18 cellular contexts compared by ENCODE assay signal in the genomic region with DNA sequence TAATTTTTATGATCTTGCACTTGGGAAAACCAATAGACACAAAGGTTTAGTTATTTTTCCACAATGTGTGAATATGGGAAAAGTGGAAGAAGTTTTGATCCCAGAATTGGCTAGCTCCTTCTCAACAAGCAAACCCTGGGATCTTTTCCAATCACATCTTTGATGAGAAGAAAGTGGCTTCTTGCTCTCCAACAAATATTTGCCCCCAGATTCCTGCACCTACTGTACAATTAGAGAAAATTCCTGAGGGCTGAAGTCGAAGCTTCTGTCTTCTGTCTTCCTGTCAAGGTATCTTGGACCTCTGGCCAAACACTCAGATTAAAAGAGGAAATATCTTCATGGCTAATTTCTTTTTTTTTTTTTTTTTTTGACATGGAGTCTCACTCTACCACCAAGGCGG.
DNase-seq lines count a peak whose midpoint lies in the region; ATAC-seq, FAIRE-seq and TF ChIP-seq lines count a peak whose summit lies in the region.
"Had no signal": no experiment of that assay in that cellular context is flagged by ENCODE, and none has a peak within 500 bp of the region (broad histone marks: within the 10 kb centered on the region; RNA-seq: fewer than 3 reads in every experiment).

No MANE protein-coding gene starts in this region.

- H3K27ac ChIP-seq in A549 (peak overlapping the region; percentile 95 to 98), RWPE1 (peak overlapping the region; percentile 99), neuronal stem cell (replicated peaks; ENCODE audit: low read length) (no peak overlapping the region)
- H3K27ac ChIP-seq: 22Rv1 had no signal

- no peak for TF ChIP-seq EP300 in A549 (IDR thresholded peaks at IDR 0.05)

- no peaks in the 10 kb centered on the region for H3K36me3 Mint-ChIP-seq in osteocyte (ENCODE audit: unreplicated experiment)
- H3K36me3 Mint-ChIP-seq: CD4-positive, CD25-positive, alpha-beta regulatory T cell had no signal

- no peaks in the 10 kb centered on the region for H3K79me1 ChIP-seq in neuronal stem cell (ENCODE audit: low read depth, low read length)

- peak overlapping the region; percentile 76 for H3K27ac Mint-ChIP-seq in osteocyte (ENCODE audit: unreplicated experiment)

- no peak overlapping the region for H2BK5ac ChIP-seq in neuronal stem cell (ENCODE audit: low read length)

- H3K4me1 Mint-ChIP-seq in osteocyte (ENCODE audit: unreplicated experiment) = peaks cover 53% of the 10 kb centered on the region

- H3K9me3 Mint-ChIP-seq in osteocyte (ENCODE audit: unreplicated experiment) = no peaks in the 10 kb centered on the region
- H3K9me3 Mint-ChIP-seq: CD4-positive, CD25-positive, alpha-beta regulatory T cell had no signal

- no peak overlapping the region for H2BK120ac ChIP-seq in neuronal stem cell (ENCODE audit: low read depth, low read length)

- no peaks in the 10 kb centered on the region for H3K36me3 ChIP-seq in neuronal stem cell (replicated peaks in 1 of 2; ENCODE audit: control insufficient read depth in 2 of 2, insufficient read depth in 2 of 2, low read length in 2 of 2)
- H3K36me3 ChIP-seq: heart right ventricle, MG63 had no signal

- ATAC-seq in A549 (no peak), HG02870 (IDR thresholded peaks at IDR 0.05; ENCODE audit: unreplicated experiment) (no peak), HG02798 (IDR thresholded peaks at IDR 0.05; ENCODE audit: poor library complexity, unreplicated experiment) (no peak)
- ATAC-seq: heart right ventricle had no signal

- no peak for TF ChIP-seq CTCF in A549 (IDR thresholded peaks at IDR 0.05)
- TF ChIP-seq CTCF in RWPE1 (conservative IDR thresholded peaks at IDR 0.05; ENCODE audit: low read depth) = no peak
- TF ChIP-seq CTCF in fibroblast of pulmonary artery (IDR thresholded peaks at IDR 0.05; ENCODE audit: low read length, missing control alignments) = no peak
- no peak for TF ChIP-seq CTCF in osteocyte (IDR thresholded peaks at IDR 0.05)

- H4K8ac ChIP-seq in neuronal stem cell (ENCODE audit: low read depth, low read length) = no peak overlapping the region

- no peak overlapping the region for H3K14ac ChIP-seq in neuronal stem cell (ENCODE audit: low read length)

- H2AFZ ChIP-seq in neuronal stem cell (ENCODE audit: low read length) = no peak overlapping the region

- no peak for DNase-seq in A549 (ENCODE audit: low read depth in 1 of 2, low spot score in 1 of 2)
- DNase-seq in RWPE1 (ENCODE audit: low spot score) = no peak
- peak; percentile 42 for DNase-seq in fibroblast of pulmonary artery (ENCODE audit: low read depth)
- DNase-seq in osteocyte (ENCODE audit: extremely low spot score, unreplicated experiment) = no peak
- no peak for DNase-seq in neuronal stem cell (ENCODE audit: low spot score)
- DNase-seq in activated T-cell treated with anti-CD3 and anti-CD28 coated beads, Interleukin-2, amount 50 U/mL, for 1 hour = no peak
- DNase-seq: CD4-positive, CD25-positive, alpha-beta regulatory T cell; DND-41; heart right ventricle; kidney; NCI-H1930; NCI-H524 treated with DMSO at 0.1 percent for 48 hours had no signal

- no peak for FAIRE-seq in A549 (lab: Jason Lieb, UNC)
- FAIRE-seq: colon, kidney had no signal

- H3K4me3 Mint-ChIP-seq in osteocyte (ENCODE audit: unreplicated experiment) = no peak overlapping the region
- H3K4me3 Mint-ChIP-seq: CD4-positive, CD25-positive, alpha-beta regulatory T cell had no signal

- TF ChIP-seq POLR2A in A549 (IDR thresholded peaks at IDR 0.05; ENCODE audit: low read length) = no peak

- H3K23ac ChIP-seq in neuronal stem cell (ENCODE audit: low read depth, low read length, poor library complexity) = no peak overlapping the region

- H3K4me3 ChIP-seq in A549 (no peak overlapping the region), fibroblast of pulmonary artery (replicated peaks; ENCODE audit: low read depth, low read length) (no peak overlapping the region), neuronal stem cell (ENCODE audit: low read length in 2 of 2) (no peak overlapping the region)
- H3K4me3 ChIP-seq: heart right ventricle, MG63 had no signal

- H4K91ac ChIP-seq in neuronal stem cell (ENCODE audit: low read depth, low read length, poor library complexity) = no peak overlapping the region

- CTCF ChIA-PET in A549 (lab: Yijun Ruan, JAX) = interaction anchor here (0.6 to 1.9 kb wide), 8 partner anchors 19 to 640 kb away, joined by 3 to 8 read pairs (median 4); no protein-coding TSS in a partner anchor
- CTCF ChIA-PET in RWPE1 (lab: Yijun Ruan, JAX) = interaction anchor here (0.6 to 1.9 kb wide), 3 partner anchors 109 to 143 kb away, joined by 3 to 5 read pairs (median 4); no protein-coding TSS in a partner anchor

- H2BK15ac ChIP-seq in neuronal stem cell (ENCODE audit: low read length) = no peak overlapping the region

- no peaks in the 10 kb centered on the region for H3K27me3 Mint-ChIP-seq in osteocyte (ENCODE audit: unreplicated experiment)
- H3K27me3 Mint-ChIP-seq: CD4-positive, CD25-positive, alpha-beta regulatory T cell; progenitor cell of endocrine pancreas had no signal

- no peak overlapping the region for H2BK12ac ChIP-seq in neuronal stem cell (ENCODE audit: low read length)

- H3K27me3 ChIP-seq in neuronal stem cell (ENCODE audit: control insufficient read depth in 3 of 3, insufficient read depth in 3 of 3, low read depth in 1 of 3, low read length in 3 of 3) = peaks cover 0 to 2% (median 0%) of the 10 kb centered on the region in 3 experiments
- H3K27me3 ChIP-seq: heart right ventricle, MG63 had no signal

- H3K4ac ChIP-seq in neuronal stem cell (ENCODE audit: low read length) = no peak overlapping the region

- no peak for TF ChIP-seq RAD21 in A549 (conservative IDR thresholded peaks at IDR 0.05 in 1 of 2, IDR thresholded peaks at IDR 0.05 in 1 of 2)

- POLR2A ChIA-PET in A549 (lab: Yijun Ruan, JAX) (interaction anchor here (1.0 kb wide), 1 partner anchor 83 kb away, joined by 5 read pairs; no protein-coding TSS in a partner anchor), RWPE1 (lab: Yijun Ruan, JAX; ENCODE audit: low non-redundant PET) (no interaction called here)

- no peaks in the 10 kb centered on the region for H3K9me3 ChIP-seq in A549
- no peaks in the 10 kb centered on the region for H3K9me3 ChIP-seq in neuronal stem cell (replicated peaks in 1 of 2; ENCODE audit: control insufficient read depth in 2 of 2, insufficient read depth in 1 of 2, low read depth in 1 of 2, low read length in 2 of 2)
- H3K9me3 ChIP-seq: heart right ventricle, MG63 had no signal

- H3K4me2 ChIP-seq in A549 = peak overlapping the region; percentile 17; the same call in 2 of the 3 replicates
- no peak overlapping the region for H3K4me2 ChIP-seq in neuronal stem cell (ENCODE audit: insufficient read depth, low read length, poor library complexity, severe bottlenecking)

- 53% methylated on average over 2 of the region's 2 CpGs for WGBS in A549 (ENCODE audit: missing lambda C conversion rate)
- no CpG with 5 or more reads among the region's 2 CpGs for WGBS in neuronal stem cell (ENCODE audit: extremely low coverage in 2 of 2, insufficient read length in 2 of 2, insufficient replicate concordance in 1 of 2), 2 donors

- no peak overlapping the region for H3K18ac ChIP-seq in neuronal stem cell (ENCODE audit: low read length)

- H3K4me1 ChIP-seq in A549 = peaks cover 51% of the 10 kb centered on the region
- peaks cover 0 to 9% of the 10 kb centered on the region in 2 donors for H3K4me1 ChIP-seq in neuronal stem cell (ENCODE audit: control insufficient read depth in 2 of 2, insufficient read depth in 1 of 2, low read depth in 1 of 2, low read length in 2 of 2)

- H3K9ac ChIP-seq in neuronal stem cell (ENCODE audit: low read depth, low read length, poor library complexity) = no peak overlapping the region

- H2AK5ac ChIP-seq in neuronal stem cell (ENCODE audit: low read depth, low read length) = no peak overlapping the region

TF ChIP-seq in A549, 52 proteins besides CTCF, POLR2A, EP300 and RAD21 (continues in another document):
- TF ChIP-seq HEYL (CRISPR knock-in tag; IDR thresholded peaks at IDR 0.05) (no peak), TP53 (CRISPR knock-in tag; IDR thresholded peaks at IDR 0.05) (no peak), CEBPB (IDR thresholded peaks at IDR 0.05) (no peak), CBX8 (IDR thresholded peaks at IDR 0.05) (no peak), FOSL2 (IDR thresholded peaks at IDR 0.05) (no peak), FOSL2 (CRISPR knock-in tag; IDR thresholded peaks at IDR 0.05) (no peak), JUNB (IDR thresholded peaks at IDR 0.05) (no peak), ESRRA (IDR thresholded peaks at IDR 0.05; ENCODE audit: borderline replicate concordance, low read length) (no peak), EHMT2 (IDR thresholded peaks at IDR 0.05; ENCODE audit: low read depth) (no peak), KDM5A (IDR thresholded peaks at IDR 0.05) (no peak), RNF2 (IDR thresholded peaks at IDR 0.05; ENCODE audit: borderline replicate concordance, low read depth) (no peak), MYC (IDR thresholded peaks at IDR 0.05; ENCODE audit: borderline replicate concordance, low read length) (no peak), NFE2L2 (conservative IDR thresholded peaks at IDR 0.05; ENCODE audit: low read length) (no peak), ELK1 (IDR thresholded peaks at IDR 0.05; ENCODE audit: low read depth, low read length) (no peak), ZC3H11A (IDR thresholded peaks at IDR 0.05) (no peak), CBX2 (IDR thresholded peaks at IDR 0.05; ENCODE audit: borderline replicate concordance, low read depth) (no peak)
